ENCODE assay signal across 15 cellular contexts in genomic region chr7:11474902-11475585, GRCh38.
"Had no signal": no experiment of that assay in that cellular context is flagged by ENCODE, and none has a peak within 500 bp of the region (broad histone marks: within the 10 kb centered on the region; RNA-seq: fewer than 3 reads in every experiment).

No MANE protein-coding gene starts in this region.

- H3K4me3 ChIP-seq: lower lobe of right lung, skin epidermis, stomach, vagina had no signal

- H3K27me3 ChIP-seq: stomach, vagina had no signal

- H3K36me3 ChIP-seq: lower lobe of right lung, stomach, vagina had no signal

- H3K4me1 ChIP-seq: lower lobe of right lung, parathyroid adenoma, vagina had no signal

- H3K9me3 ChIP-seq: lower lobe of right lung, stomach, vagina had no signal

- H3K27ac ChIP-seq: epithelial cell of prostate, lower lobe of right lung, parathyroid adenoma, skin epidermis, vagina had no signal

- ATAC-seq: activated CD4-positive, alpha-beta T cell treated with anti-CD3 and anti-CD28 coated beads for 36 hours; activated CD8-positive, alpha-beta T cell treated with anti-CD3 and anti-CD28 coated beads for 36 hours; activated T-cell treated with anti-CD3 and anti-CD28 coated beads, Interleukin-2, amount 50 U/mL, for 72 hours had no signal

- DNase-seq: activated CD4-positive, alpha-beta T cell treated with anti-CD3 and anti-CD28 coated beads for 36 hours; activated CD8-positive, alpha-beta memory T cell treated with anti-CD3 and anti-CD28 coated beads, Interleukin-2, amount 50 U/mL, for 4 hours; activated CD8-positive, alpha-beta T cell treated with anti-CD3 and anti-CD28 coated beads for 36 hours; activated gamma-delta T cell treated with Interleukin-2 at 50 U/mL for 16 hours; activated naive CD8-positive, alpha-beta T cell treated with anti-CD3 and anti-CD28 coated beads for 36 hours; activated T-cell treated with anti-CD3 and anti-CD28 coated beads, Interleukin-2, amount 50 U/mL, for 72 hours; hypothalamus; kidney glomerular epithelial cell; lower lobe of right lung; stimulated activated CD4-positive, alpha-beta T cell treated with anti-CD3 and anti-CD28 coated beads, Interleukin-4, amount 100 ng/mL, for 4 hours; stomach had no signal
